Comparison of ENCODE assay signal across 18 cellular contexts in genomic region chr2:14827226-14828023, GRCh38.
"Had no signal": no experiment of that assay in that cellular context is flagged by ENCODE, and none has a peak within 500 bp of the region (broad histone marks: within the 10 kb centered on the region; RNA-seq: fewer than 3 reads in every experiment).

No MANE protein-coding gene starts in this region.

- H3K9me3 Mint-ChIP-seq: activated naive CD8-positive, alpha-beta T cell treated with anti-CD3 and anti-CD28 coated beads for 36 hours; endodermal cell had no signal

- DNase-seq: activated CD4-positive, alpha-beta T cell treated with anti-CD3 and anti-CD28 coated beads for 4 hours; activated CD8-positive, alpha-beta memory T cell treated with anti-CD3 and anti-CD28 coated beads, Interleukin-2, amount 50 U/mL, for 48 hours; activated naive CD8-positive, alpha-beta T cell treated with anti-CD3 and anti-CD28 coated beads for 36 hours; endodermal cell; head of caudate nucleus; immature natural killer cell; left ventricle myocardium superior; mesenchymal stem cell; natural killer cell; retina; SK-N-SH; stimulated activated CD4-positive, alpha-beta T cell treated with anti-CD3 and anti-CD28 coated beads, Interleukin-4, amount 100 ng/mL, for 1 hour; stimulated activated naive B cell treated with anti-CD40 and anti-IgM and Interleukin-4, amounts not matched to agents 10 μg/mL and 1 μg/mL and 100 μg/mL, for 72 hours; T-helper 1 cell; T1000; tibial artery; WERI-Rb-1 had no signal

- ATAC-seq: left ventricle myocardium superior; natural killer cell; stimulated activated naive B cell treated with anti-CD40 and anti-IgM and Interleukin-4, amounts not matched to agents 10 μg/mL and 1 μg/mL and 100 μg/mL, for 72 hours had no signal

- H3K4me3 Mint-ChIP-seq: activated naive CD8-positive, alpha-beta T cell treated with anti-CD3 and anti-CD28 coated beads for 36 hours; endodermal cell; immature natural killer cell; natural killer cell; stimulated activated naive B cell treated with anti-CD40 and anti-IgM and Interleukin-4, amounts not matched to agents 10 μg/mL and 1 μg/mL and 100 μg/mL, for 72 hours had no signal

- H3K4me3 ChIP-seq: cardiac muscle cell, tibial artery had no signal

- H3K27me3 Mint-ChIP-seq: activated naive CD8-positive, alpha-beta T cell treated with anti-CD3 and anti-CD28 coated beads for 36 hours; stimulated activated naive B cell treated with anti-CD40 and anti-IgM and Interleukin-4, amounts not matched to agents 10 μg/mL and 1 μg/mL and 100 μg/mL, for 72 hours had no signal

- H3K27ac Mint-ChIP-seq: activated naive CD8-positive, alpha-beta T cell treated with anti-CD3 and anti-CD28 coated beads for 36 hours; endodermal cell; immature natural killer cell; natural killer cell; stimulated activated naive B cell treated with anti-CD40 and anti-IgM and Interleukin-4, amounts not matched to agents 10 μg/mL and 1 μg/mL and 100 μg/mL, for 72 hours had no signal

- H3K4me1 Mint-ChIP-seq: activated naive CD8-positive, alpha-beta T cell treated with anti-CD3 and anti-CD28 coated beads for 36 hours; immature natural killer cell; natural killer cell; stimulated activated naive B cell treated with anti-CD40 and anti-IgM and Interleukin-4, amounts not matched to agents 10 μg/mL and 1 μg/mL and 100 μg/mL, for 72 hours had no signal

- H3K36me3 Mint-ChIP-seq: activated naive CD8-positive, alpha-beta T cell treated with anti-CD3 and anti-CD28 coated beads for 36 hours; immature natural killer cell; stimulated activated naive B cell treated with anti-CD40 and anti-IgM and Interleukin-4, amounts not matched to agents 10 μg/mL and 1 μg/mL and 100 μg/mL, for 72 hours had no signal
